In genomic region chr1:244080343-244080929, GRCh38 we compare ENCODE assay signal across 15 cellular contexts.
"Had no signal": no experiment of that assay in that cellular context is flagged by ENCODE, and none has a peak within 500 bp of the region (broad histone marks: within the 10 kb centered on the region; RNA-seq: fewer than 3 reads in every experiment).

No MANE protein-coding gene starts in this region.

- H3K27ac Mint-ChIP-seq: activated CD4-positive, alpha-beta T cell treated with anti-CD3 and anti-CD28 coated beads, Interleukin-2, amount 10 ng/mL, durations not matched to agents 7 days and 5 days; activated naive CD8-positive, alpha-beta T cell; immature natural killer cell; stimulated activated naive CD8-positive, alpha-beta T cell treated with anti-CD3 and anti-CD28 coated beads, Interleukin-15, amount 100 ng/mL, for 72 hours; type B pancreatic cell had no signal

- ATAC-seq: heart left ventricle; naive thymus-derived CD4-positive, alpha-beta T cell; stimulated activated naive CD8-positive, alpha-beta T cell treated with anti-CD3 and anti-CD28 coated beads, Interleukin-15, amount 100 ng/mL, for 72 hours had no signal

- H3K27ac ChIP-seq: heart left ventricle, parathyroid adenoma had no signal

- H3K36me3 Mint-ChIP-seq: immature natural killer cell, type B pancreatic cell had no signal

- H3K9me3 Mint-ChIP-seq: activated CD4-positive, alpha-beta T cell treated with anti-CD3 and anti-CD28 coated beads, Interleukin-2, amount 10 ng/mL, durations not matched to agents 7 days and 5 days; central memory CD8-positive, alpha-beta T cell; stimulated activated naive CD8-positive, alpha-beta T cell treated with anti-CD3 and anti-CD28 coated beads, Interleukin-15, amount 100 ng/mL, for 72 hours had no signal

- DNase-seq: activated CD4-positive, alpha-beta T cell treated with anti-CD3 and anti-CD28 coated beads, Interleukin-2, amount 10 ng/mL, durations not matched to agents 7 days and 5 days; activated CD8-positive, alpha-beta memory T cell treated with anti-CD3 and anti-CD28 coated beads for 24 hours; activated gamma-delta T cell treated with Interleukin-2 at 50 U/mL for 16 hours; amniotic stem cell; effector memory CD4-positive, alpha-beta T cell; heart left ventricle; immature natural killer cell; naive thymus-derived CD4-positive, alpha-beta T cell; stimulated activated CD4-positive, alpha-beta T cell treated with anti-CD3 and anti-CD28 coated beads, Interleukin-1b, Interleukin-23, amount 100 ng/mL, for 48 hours; stimulated activated naive CD8-positive, alpha-beta T cell treated with anti-CD3 and anti-CD28 coated beads, Interleukin-15, amount 100 ng/mL, for 72 hours; T-helper 9 cell had no signal

- H3K4me3 Mint-ChIP-seq: activated CD4-positive, alpha-beta T cell treated with anti-CD3 and anti-CD28 coated beads, Interleukin-2, amount 10 ng/mL, durations not matched to agents 7 days and 5 days; activated naive CD8-positive, alpha-beta T cell; central memory CD8-positive, alpha-beta T cell; immature natural killer cell; naive thymus-derived CD4-positive, alpha-beta T cell; stimulated activated naive CD8-positive, alpha-beta T cell treated with anti-CD3 and anti-CD28 coated beads, Interleukin-15, amount 100 ng/mL, for 72 hours; type B pancreatic cell had no signal

- H3K9ac ChIP-seq: parathyroid adenoma had no signal

- H3K4me1 ChIP-seq: parathyroid adenoma had no signal

- H3K4me3 ChIP-seq: heart left ventricle had no signal

- H3K36me3 ChIP-seq: heart left ventricle had no signal
